11 cellular contexts compared by ENCODE assay signal in genomic region chr1:59427155-59427554, GRCh38.
DNase-seq lines count a peak whose midpoint lies in the region; ATAC-seq and TF ChIP-seq lines count a peak whose summit lies in the region.
"Had no signal": no experiment of that assay in that cellular context is flagged by ENCODE, and none has a peak within 500 bp of the region (broad histone marks: within the 10 kb centered on the region; RNA-seq: fewer than 3 reads in every experiment).

No MANE protein-coding gene starts in this region.

- no peak for TF ChIP-seq CTCF in SK-N-SH (IDR thresholded peaks at IDR 0.05)

- CTCF ChIA-PET in SK-N-SH (lab: Yijun Ruan, JAX) = no interaction called here

- H3K27ac ChIP-seq in SK-N-SH (ENCODE audit: low read depth in 2 of 2, low read length in 1 of 2) = no peak overlapping the region; a peak in 1 of 4 replicates

- no peaks in the 10 kb centered on the region for H3K9me3 ChIP-seq in SK-N-SH

- no peak for TF ChIP-seq RAD21 in SK-N-SH (IDR thresholded peaks at IDR 0.05; ENCODE audit: low read length)

- H3K27me3 ChIP-seq in SK-N-SH (ENCODE audit: insufficient read depth) = no peaks in the 10 kb centered on the region

- ATAC-seq in GM18907 (IDR thresholded peaks at IDR 0.05; ENCODE audit: unreplicated experiment) = no peak

- DNase-seq in ACHN (peak; percentile 4), HT-29 (ENCODE audit: low spot score) (peak; percentile 62), SK-N-SH (no peak), islet precursor cell (peak; percentile 95), erythroblast (lab: John Stamatoyannopoulos, UW) (no peak), GM19238 (ENCODE audit: insufficient read length, low spot score) (no peak)
- DNase-seq in activated naive CD4-positive, alpha-beta T cell (lab: John Stamatoyannopoulos, UW) = no peak
- DNase-seq: AML-193; NCI-H146; stimulated activated naive CD4-positive, alpha-beta T cell had no signal

- H3K4me3 ChIP-seq in SK-N-SH (ENCODE audit: low read depth in 2 of 2, low read length in 1 of 2) = no peak overlapping the region

- no peaks in the 10 kb centered on the region for H3K79me2 ChIP-seq in SK-N-SH (ENCODE audit: insufficient read depth)

- H2AFZ ChIP-seq in SK-N-SH (ENCODE audit: low read depth) = no peak overlapping the region; the same call in 1 of the 2 replicates

- H3F3A ChIP-seq in SK-N-SH (replicated peaks; ENCODE audit: insufficient read depth) = no peaks in the 10 kb centered on the region

- H3K36me3 ChIP-seq in SK-N-SH (replicated peaks in 1 of 2; ENCODE audit: control insufficient read depth in 1 of 2, insufficient read depth in 2 of 2, low read length in 1 of 2) = no peaks in the 10 kb centered on the region

- H4K20me1 ChIP-seq in SK-N-SH (ENCODE audit: insufficient read depth) = no peaks in the 10 kb centered on the region

- H3K9me2 ChIP-seq in SK-N-SH = no peaks in the 10 kb centered on the region

- no peak overlapping the region for H3K4me2 ChIP-seq in SK-N-SH

- 31% methylated on average over 1 of the region's 7 CpGs for WGBS in SK-N-SH (ENCODE audit: low lambda C conversion rate)

- peak in 1 of 2 experiments; percentile 68; a peak in 1 of 4 replicates for TF ChIP-seq EP300 in SK-N-SH (IDR thresholded peaks at IDR 0.05; ENCODE audit: borderline replicate concordance in 1 of 2, low read depth in 1 of 2, low read length in 1 of 2)

- peaks cover 0 to 11% of the 10 kb centered on the region in 2 experiments; a peak in 2 of 4 replicates for H3K4me1 ChIP-seq in SK-N-SH (ENCODE audit: control insufficient read depth in 1 of 2, insufficient read depth in 2 of 2, low read depth in 1 of 2, low read length in 1 of 2)

- POLR2A ChIA-PET in SK-N-SH (lab: Yijun Ruan, JAX) = no interaction called here

- no peak overlapping the region for H3K9ac ChIP-seq in SK-N-SH

- in situ Hi-C loops in ACHN (cut with HindIII; ENCODE audit: low pct_ligation_motif_present, low pct_unique_long_range_greater_than_20kb, low sequenced_read_pairs) = no loop called here

- TF ChIP-seq POLR2A in erythroblast (IDR thresholded peaks at IDR 0.05; ENCODE audit: low read length) = no peak

TF ChIP-seq in SK-N-SH, 30 proteins besides CTCF, POLR2A, EP300 and RAD21:
- TF ChIP-seq TEAD4 (IDR thresholded peaks at IDR 0.05; ENCODE audit: borderline replicate concordance, insufficient read depth) (peak; percentile 50; the same call in 1 of the 2 replicates), USF1 (IDR thresholded peaks at IDR 0.05; ENCODE audit: borderline replicate concordance, low read depth) (no peak), FOSL2 (IDR thresholded peaks at IDR 0.05; ENCODE audit: borderline replicate concordance, low read depth) (peak; percentile 84), RXRA (IDR thresholded peaks at IDR 0.05; ENCODE audit: borderline replicate concordance, low read depth) (0 out of 2 replicates have a peak, but pooled peaks have one; percentile 16), NRF1 (IDR thresholded peaks at IDR 0.05; ENCODE audit: low read depth, low read length) (no peak), SIN3A (IDR thresholded peaks at IDR 0.05; ENCODE audit: borderline replicate concordance, low read depth, low read length) (peak; percentile 59; the same call in 1 of the 2 replicates), PBX3 (IDR thresholded peaks at IDR 0.05) (peak; percentile 89), ELF1 (IDR thresholded peaks at IDR 0.05) (no peak), YY1 (IDR thresholded peaks at IDR 0.05; ENCODE audit: low read depth) (0 out of 2 replicates have a peak, but pooled peaks have one; percentile 17), JUND (IDR thresholded peaks at IDR 0.05) (peak; percentile 58), MAX (IDR thresholded peaks at IDR 0.05; ENCODE audit: low read depth) (no peak), TCF12 (IDR thresholded peaks at IDR 0.05) (peak; percentile 77)

Comparison
In these comparisons a context has a peak if more than half of its experiments do, and no peak if none do; other contexts are left out.
1. DNase-seq: peak in ACHN (single experiment), HT-29 (single experiment) and islet precursor cell (single experiment); none in SK-N-SH (single experiment), activated naive CD4-positive, alpha-beta T cell (0 of 4), erythroblast (0 of 2) and GM19238 (single experiment).